Comparison of ENCODE assay signal across 26 cellular contexts in the genomic region with DNA sequence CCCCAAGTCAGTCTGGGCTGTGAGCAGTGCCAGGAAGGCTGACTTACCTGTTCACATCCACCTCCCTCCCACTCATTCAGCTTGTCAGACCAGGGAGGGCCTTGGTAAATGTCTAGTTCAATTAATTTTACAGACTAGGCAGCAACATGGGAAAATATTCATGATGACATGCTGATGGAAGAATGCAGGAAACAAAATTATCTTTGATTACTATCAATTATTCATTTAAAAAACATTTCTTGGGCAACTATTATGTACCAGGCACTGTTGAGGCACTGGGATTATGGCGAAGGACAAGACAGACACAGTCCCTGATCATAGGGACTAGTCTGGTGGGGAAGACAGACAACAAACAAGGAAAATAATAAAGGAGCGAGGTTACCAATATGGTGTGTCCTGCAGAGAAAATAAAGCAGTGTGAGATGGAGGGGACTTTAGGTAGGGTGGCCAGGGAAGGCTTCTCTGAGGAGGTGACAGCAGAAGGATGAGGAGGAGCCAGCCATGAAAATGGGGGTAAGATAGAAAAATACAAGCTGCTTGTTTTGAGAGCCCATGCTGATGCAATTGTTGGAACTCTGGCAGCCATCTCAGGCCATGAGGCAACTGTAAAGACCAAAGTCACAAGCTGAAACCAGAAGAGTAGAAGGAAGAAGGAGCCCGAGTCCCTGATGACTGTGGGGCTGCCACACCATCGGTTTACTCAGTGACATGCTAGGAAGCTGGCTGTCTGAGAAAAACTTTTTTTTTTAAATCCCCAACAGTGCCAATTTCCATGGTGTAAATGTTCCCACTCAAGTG. TPM values are rescaled to one million over a fixed set of nuclear protein-coding genes. Genes with fewer than 3 reads are reported as not detected.
DNase-seq lines count a peak whose midpoint lies in the region; ATAC-seq and TF ChIP-seq lines count a peak whose summit lies in the region.
"Had no signal": no experiment of that assay in that cellular context is flagged by ENCODE, and none has a peak within 500 bp of the region (broad histone marks: within the 10 kb centered on the region; RNA-seq: fewer than 3 reads in every experiment).

No MANE protein-coding gene starts in this region.

- no peak for ATAC-seq in T-helper 17 cell
- ATAC-seq in upper lobe of right lung: no peak
- ATAC-seq in HG03439 (IDR thresholded peaks at IDR 0.05; ENCODE audit: unreplicated experiment): no peak
- ATAC-seq: activated CD8-positive, alpha-beta T cell treated with anti-CD3 and anti-CD28 coated beads, Interleukin-2, amount 10 ng/mL, durations not matched to agents 7 days and 5 days; body of pancreas; esophagus mucosa; heart right ventricle; stimulated activated naive CD8-positive, alpha-beta T cell treated with anti-CD3 and anti-CD28 coated beads, Interleukin-15, amount 100 ng/mL, for 72 hours had no signal

- H3K27me3 Mint-ChIP-seq in T-helper 17 cell (no peaks in the 10 kb centered on the region), nephron (ENCODE audit: low read depth) (peaks cover 8% of the 10 kb centered on the region)
- H3K27me3 Mint-ChIP-seq: naive B cell; stimulated activated naive CD8-positive, alpha-beta T cell treated with anti-CD3 and anti-CD28 coated beads, Interleukin-15, amount 100 ng/mL, for 72 hours had no signal

- H3K4me1 ChIP-seq in upper lobe of right lung: no peaks in the 10 kb centered on the region
- H3K4me1 ChIP-seq: body of pancreas, transverse colon had no signal

- H3K36me3 Mint-ChIP-seq in T-helper 17 cell (ENCODE audit: low read depth) (peaks cover 11% of the 10 kb centered on the region), nephron (ENCODE audit: low read depth) (peaks cover 28% of the 10 kb centered on the region)

- H3K4me1 Mint-ChIP-seq in T-helper 17 cell (peaks cover 26% of the 10 kb centered on the region), nephron (peaks cover 73% of the 10 kb centered on the region)

- H3K9me3 ChIP-seq in T-helper 17 cell (ENCODE audit: control insufficient read depth, low read length, poor library complexity, severe bottlenecking) (no peaks in the 10 kb centered on the region), upper lobe of right lung (no peaks in the 10 kb centered on the region)
- H3K9me3 ChIP-seq: body of pancreas, heart right ventricle, left ventricle myocardium inferior, transverse colon had no signal

- no peaks in the 10 kb centered on the region for H3K36me3 ChIP-seq in upper lobe of right lung
- H3K36me3 ChIP-seq: transverse colon had no signal

- peak overlapping the region; percentile 5 for H3K27ac Mint-ChIP-seq in T-helper 17 cell
- H3K27ac Mint-ChIP-seq in nephron: peak overlapping the region; percentile 7 to 89 (median 83)
- H3K27ac Mint-ChIP-seq: activated CD8-positive, alpha-beta T cell treated with anti-CD3 and anti-CD28 coated beads, Interleukin-2, amount 10 ng/mL, durations not matched to agents 7 days and 5 days had no signal

- no peak overlapping the region for H3K4me3 ChIP-seq in upper lobe of right lung
- H3K4me3 ChIP-seq: body of pancreas, heart right ventricle, left ventricle myocardium inferior, transverse colon had no signal

- no peak for DNase-seq in T-helper 17 cell
- DNase-seq in upper lobe of right lung: peak; percentile 17
- no peak for DNase-seq in KG1 (lab: John Stamatoyannopoulos, UW)
- DNase-seq in NCI-H1048 (lab: John Stamatoyannopoulos, UW): no peak
- DNase-seq: activated CD4-positive, CD25-positive, alpha-beta regulatory T cell treated with anti-CD3 and anti-CD28 coated beads, Interleukin-2, amount 50 U/mL, for 72 hours; activated CD8-positive, alpha-beta T cell treated with anti-CD3 and anti-CD28 coated beads, Interleukin-2, amount 10 ng/mL, durations not matched to agents 7 days and 5 days; activated gamma-delta T cell treated with Interleukin-2 at 50 U/mL for 16 hours; body of pancreas; DMS79 treated with DMSO at 0.1 percent for 48 hours; effector CD8-positive, alpha-beta T cell; HCEC 1CT; heart right ventricle; left ventricle myocardium inferior; naive B cell; NCI-H1436 treated with DMSO at 0.1 percent for 48 hours; NCI-H2107; occipital lobe; stimulated activated naive CD8-positive, alpha-beta T cell treated with anti-CD3 and anti-CD28 coated beads, Interleukin-15, amount 100 ng/mL, for 72 hours; T-helper 1 cell; transverse colon had no signal

- no peak for TF ChIP-seq CTCF in nephron (IDR thresholded peaks at IDR 0.05; ENCODE audit: unreplicated experiment in 3 of 3)
- no peak for TF ChIP-seq CTCF in upper lobe of right lung (IDR thresholded peaks at IDR 0.05)

- intact Hi-C loops in upper lobe of right lung (cut with DNase I): no loop called here

- H3K27ac ChIP-seq in cingulate gyrus (ENCODE audit: low read depth, low read length): peak overlapping the region; percentile 90
- H3K27ac ChIP-seq in upper lobe of right lung: no peak overlapping the region
- H3K27ac ChIP-seq: body of pancreas, C4-2B, KMS-11, left ventricle myocardium inferior, transverse colon had no signal

- H3K27me3 ChIP-seq in upper lobe of right lung: no peaks in the 10 kb centered on the region
- H3K27me3 ChIP-seq: body of pancreas, heart right ventricle, transverse colon had no signal

- H3K4me3 Mint-ChIP-seq in T-helper 17 cell: no peak overlapping the region
- no peak overlapping the region for H3K4me3 Mint-ChIP-seq in nephron
- H3K4me3 Mint-ChIP-seq: activated CD8-positive, alpha-beta T cell treated with anti-CD3 and anti-CD28 coated beads, Interleukin-2, amount 10 ng/mL, durations not matched to agents 7 days and 5 days; stimulated activated naive CD8-positive, alpha-beta T cell treated with anti-CD3 and anti-CD28 coated beads, Interleukin-15, amount 100 ng/mL, for 72 hours had no signal

- no peaks in the 10 kb centered on the region for H3K9me3 Mint-ChIP-seq in nephron
- H3K9me3 Mint-ChIP-seq: stimulated activated naive CD8-positive, alpha-beta T cell treated with anti-CD3 and anti-CD28 coated beads, Interleukin-15, amount 100 ng/mL, for 72 hours had no signal

RNA-seq across cellular contexts. Expression of a gene that starts 14.0 kb away (rescaled TPM):
- total RNA-seq in T-helper 17 cell (10 to 100 TPM; 29.4 to 32.7 TPM), upper lobe of right lung (4.5 TPM)
